Comparison of ENCODE assay signal across 16 cellular contexts in genomic region chr5:5649641-5650040, GRCh38.
A peak's percentile ranks its signal among the peaks of the same experiment; 100 is the strongest.
DNase-seq lines count a peak whose midpoint lies in the region; ATAC-seq, FAIRE-seq and TF ChIP-seq lines count a peak whose summit lies in the region.
"Had no signal": no experiment of that assay in that cellular context is flagged by ENCODE, and none has a peak within 500 bp of the region (broad histone marks: within the 10 kb centered on the region; RNA-seq: fewer than 3 reads in every experiment).

No MANE protein-coding gene starts in this region.

- intact Hi-C loops in heart left ventricle (cut with DNase I) = loop anchor here in 1 of 10 donors (10.0 kb wide), 1 partner anchor 145 kb away; no protein-coding TSS in a partner anchor
- intact Hi-C loops in HepG2 (cut with micrococcal nuclease; ENCODE audit: unreplicated experiment) = no loop called here

- no peak overlapping the region for H3K9ac ChIP-seq in neural progenitor cell
- no peak overlapping the region for H3K9ac ChIP-seq in HepG2 (ENCODE audit: insufficient read depth, low read depth, low read length)

- 33 to 49% (median 43%) methylated on average over 4 to 5 of the region's 5 CpGs for WGBS in heart left ventricle, 4 donors
- 5% methylated on average over 5 of the region's 5 CpGs for WGBS in HepG2 (ENCODE audit: low lambda C conversion rate)

- TF ChIP-seq CTCF in heart left ventricle (IDR thresholded peaks at IDR 0.05) (no peak), neural progenitor cell (IDR thresholded peaks at IDR 0.05) (no peak), HepG2 (CRISPR knock-in tag; IDR thresholded peaks at IDR 0.05) (no peak)

- H3K9me3 ChIP-seq in heart left ventricle (no peaks in the 10 kb centered on the region), neural progenitor cell (ENCODE audit: low read depth) (no peaks in the 10 kb centered on the region), HepG2 (ENCODE audit: low read length) (no peaks in the 10 kb centered on the region)
- H3K9me3 ChIP-seq: A549, BE2C had no signal

- peak; percentile 13 for DNase-seq in ELF-1 (ENCODE audit: low read depth, low spot score)
- peak; percentile 16 for DNase-seq in NCI-H526 treated with DMSO at 0.1 percent for 48 hours (lab: John Stamatoyannopoulos, UW)
- DNase-seq in heart left ventricle = no peak
- DNase-seq in neural progenitor cell (ENCODE audit: low spot score) = peak; percentile 11
- no peak for DNase-seq in HepG2 (ENCODE audit: low spot score)
- no peak for DNase-seq in DMS53 treated with DMSO at 0.1 percent for 48 hours (lab: John Stamatoyannopoulos, UW; ENCODE audit: unreplicated experiment)
- DNase-seq in NCI-H2081 treated with DMSO at 0.1 percent for 48 hours (lab: John Stamatoyannopoulos, UW) = no peak
- DNase-seq: BE2C; CD4-positive, alpha-beta memory T cell; DMS153; GOT3; H9 had no signal

- peaks cover under 1% of the 10 kb centered on the region for H3K4me1 Mint-ChIP-seq in neural progenitor cell
- H3K4me1 Mint-ChIP-seq: CD4-positive, alpha-beta memory T cell had no signal

- H3K36me3 Mint-ChIP-seq in neural progenitor cell = no peaks in the 10 kb centered on the region
- H3K36me3 Mint-ChIP-seq: CD4-positive, alpha-beta memory T cell; IgD-negative memory B cell had no signal

- peaks cover 0 to 17% (median 3%) of the 10 kb centered on the region in 12 donors for H3K4me1 ChIP-seq in heart left ventricle
- no peaks in the 10 kb centered on the region for H3K4me1 ChIP-seq in neural progenitor cell
- H3K4me1 ChIP-seq in HepG2 (ENCODE audit: insufficient read depth, low read length) = no peaks in the 10 kb centered on the region
- H3K4me1 ChIP-seq: A549 had no signal

- no TSS peak for BruUV-seq in HepG2 (replicated peaks; lab: Mats Ljungman, UMichigan)

- CTCF ChIA-PET in HepG2 (lab: Yijun Ruan, JAX; ENCODE audit: low intra/inter-chr PET ratio, low total read pairs) = no interaction called here

- in situ Hi-C loops in HepG2 (cut with HindIII; ENCODE audit: extremely low pct_ligation_motif_present, low pct_unique_long_range_greater_than_20kb) = no loop called here

- H3K4me3 Mint-ChIP-seq in neural progenitor cell = no peak overlapping the region
- H3K4me3 Mint-ChIP-seq: CD4-positive, alpha-beta memory T cell; H9; IgD-negative memory B cell had no signal

- ATAC-seq in heart left ventricle (peak; percentile 40 to 64 (median 60)), HepG2 (no peak)
- ATAC-seq: A549 had no signal

- FAIRE-seq in HepG2 (lab: Jason Lieb, UNC) = no peak
- FAIRE-seq: A549, D721Med had no signal

- POLR2A ChIA-PET in HepG2 (lab: Yijun Ruan, JAX) = no interaction called here

- H3K27ac Mint-ChIP-seq in neural progenitor cell = no peak overlapping the region
- H3K27ac Mint-ChIP-seq: CD4-positive, alpha-beta memory T cell; H9; IgD-negative memory B cell had no signal

- H3K79me2 ChIP-seq in neural progenitor cell (ENCODE audit: low read depth) (no peaks in the 10 kb centered on the region), HepG2 (ENCODE audit: insufficient read depth, low read length) (no peaks in the 10 kb centered on the region)

- H3K4me3 ChIP-seq in heart left ventricle (no peak overlapping the region), neural progenitor cell (no peak overlapping the region), HepG2 (replicated peaks in 1 of 3; ENCODE audit: insufficient read depth in 1 of 3, low read depth in 2 of 3, low read length in 3 of 3) (no peak overlapping the region)
- H3K4me3 ChIP-seq: A549 had no signal

- no peak overlapping the region for H3K4me2 ChIP-seq in neural progenitor cell
- H3K4me2 ChIP-seq in HepG2 (ENCODE audit: low read depth, low read length) = no peak overlapping the region
- H3K4me2 ChIP-seq: A549 had no signal

- H2AFZ ChIP-seq in neural progenitor cell (replicated peaks) (no peak overlapping the region), HepG2 (ENCODE audit: low read length) (no peak overlapping the region)

- TF ChIP-seq RAD21 in HepG2 (CRISPR knock-in tag; IDR thresholded peaks at IDR 0.05) = no peak

- peaks cover 2% of the 10 kb centered on the region for H3K27me3 Mint-ChIP-seq in neural progenitor cell (ENCODE audit: insufficient read depth, low read depth)
- H3K27me3 Mint-ChIP-seq: IgD-negative memory B cell had no signal

- H3K9me3 Mint-ChIP-seq in neural progenitor cell = peaks cover 5% of the 10 kb centered on the region
- H3K9me3 Mint-ChIP-seq: H9 had no signal

- no peaks in the 10 kb centered on the region for H3K27me3 ChIP-seq in heart left ventricle
- H3K27me3 ChIP-seq in neural progenitor cell = no peaks in the 10 kb centered on the region
- H3K27me3 ChIP-seq in HepG2 (ENCODE audit: control insufficient read depth in 1 of 2, insufficient read depth in 2 of 2, low read length in 2 of 2) = peaks cover 1 to 9% of the 10 kb centered on the region in 2 experiments; a peak in 1 of 5 replicates
- H3K27me3 ChIP-seq: BE2C had no signal

- H3K36me3 ChIP-seq in heart left ventricle (no peaks in the 10 kb centered on the region), neural progenitor cell (no peaks in the 10 kb centered on the region), HepG2 (replicated peaks in 1 of 2; ENCODE audit: control insufficient read depth in 1 of 2, insufficient read depth in 2 of 2, low read length in 2 of 2) (no peaks in the 10 kb centered on the region)
- H3K36me3 ChIP-seq: BE2C had no signal

- H3F3A ChIP-seq in neural progenitor cell (ENCODE audit: low read depth) = no peaks in the 10 kb centered on the region

- no peak for TF ChIP-seq EP300 in HepG2 (IDR thresholded peaks at IDR 0.05; ENCODE audit: low read depth in 2 of 2, low read length in 2 of 2)
- TF ChIP-seq EP300 in HepG2 (CRISPR knock-in tag; IDR thresholded peaks at IDR 0.05; ENCODE audit: borderline replicate concordance) = no peak

- H4K20me1 ChIP-seq in neural progenitor cell (ENCODE audit: low read depth) (no peaks in the 10 kb centered on the region), HepG2 (ENCODE audit: insufficient read depth, low read length) (no peaks in the 10 kb centered on the region)

- H3K27ac ChIP-seq in heart left ventricle (peak overlapping the region in 1 of 12 donors; percentile 3), neural progenitor cell (no peak overlapping the region), HepG2 (ENCODE audit: extremely low read length, insufficient read depth, low read length) (no peak overlapping the region)
- H3K27ac ChIP-seq: A549, C4-2B had no signal

- TF ChIP-seq POLR2A in heart left ventricle (IDR thresholded peaks at IDR 0.05) (no peak), HepG2 (IDR thresholded peaks at IDR 0.05; ENCODE audit: insufficient read depth in 1 of 2, low read depth in 2 of 2, low read length in 2 of 2) (no peak)

TF ChIP-seq in HepG2, 621 proteins besides CTCF, POLR2A, EP300 and RAD21 (continues in another document):
- TF ChIP-seq ZNF331 (CRISPR knock-in tag; IDR thresholded peaks at IDR 0.05) (no peak), ZMYM3 (CRISPR knock-in tag; IDR thresholded peaks at IDR 0.05) (no peak), ZNF12 (CRISPR knock-in tag; IDR thresholded peaks at IDR 0.05) (no peak), DMTF1 (CRISPR knock-in tag; IDR thresholded peaks at IDR 0.05) (no peak), ATF2 (CRISPR knock-in tag; IDR thresholded peaks at IDR 0.05) (no peak), ESRRA (CRISPR knock-in tag; IDR thresholded peaks at IDR 0.05; ENCODE audit: low read depth) (no peak), FOXK2 (IDR thresholded peaks at IDR 0.05) (no peak), SIX4 (CRISPR knock-in tag; IDR thresholded peaks at IDR 0.05) (no peak), ZNF589 (CRISPR knock-in tag; conservative IDR thresholded peaks at IDR 0.05) (no peak), TFE3 (CRISPR knock-in tag; IDR thresholded peaks at IDR 0.05) (no peak)

Comparison
In these comparisons a context has a peak if more than half of its experiments do, and no peak if none do; other contexts are left out.
1. DNase-seq: peak in ELF-1 (single experiment), NCI-H526 treated with DMSO at 0.1 percent for 48 hours (single experiment) and neural progenitor cell (single experiment); none in heart left ventricle (0 of 5), HepG2 (single experiment), DMS53 treated with DMSO at 0.1 percent for 48 hours (single experiment) and NCI-H2081 treated with DMSO at 0.1 percent for 48 hours (single experiment).